Comparison of ENCODE assay signal across 23 cellular contexts in the genomic region with DNA sequence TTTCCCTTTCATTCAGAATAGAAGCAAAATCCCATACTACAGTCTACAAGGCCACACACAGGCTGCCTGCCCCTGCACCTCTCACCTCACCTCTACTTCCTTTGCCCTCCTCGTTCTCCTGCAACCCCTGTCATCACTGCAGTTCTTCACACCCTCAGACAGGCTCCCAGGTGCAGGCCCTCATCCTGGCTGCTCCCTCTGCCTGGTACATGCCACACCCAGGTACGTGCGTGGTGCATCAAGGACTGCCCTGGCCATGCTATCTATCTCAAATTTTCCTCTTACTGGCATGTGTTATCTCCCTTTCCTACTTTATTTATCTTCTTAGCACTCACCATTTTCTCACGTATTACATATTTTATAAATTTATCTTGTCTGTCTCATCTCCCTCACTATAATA.
"Had no signal": no experiment of that assay in that cellular context is flagged by ENCODE, and none has a peak within 500 bp of the region (broad histone marks: within the 10 kb centered on the region; RNA-seq: fewer than 3 reads in every experiment).

No MANE protein-coding gene starts in this region.

- H3K4me3 Mint-ChIP-seq: naive thymus-derived CD4-positive, alpha-beta T cell; nephron progenitor cell had no signal

- H3K27me3 ChIP-seq: esophagus muscularis mucosa, gastrocnemius medialis, heart right ventricle, left lung, sigmoid colon, stomach, transverse colon had no signal

- H3K27me3 Mint-ChIP-seq: naive thymus-derived CD4-positive, alpha-beta T cell had no signal

- H3K27ac ChIP-seq: coronary artery, epithelial cell of prostate, esophagus muscularis mucosa, gastrocnemius medialis, heart right ventricle, left lung, psoas muscle, sigmoid colon, skin epidermis, stomach, thoracic aorta, transverse colon had no signal

- H3K9me3 ChIP-seq: esophagus muscularis mucosa, gastrocnemius medialis, heart right ventricle, left lung, psoas muscle, sigmoid colon, stomach, thoracic aorta, transverse colon had no signal

- H3K4me3 ChIP-seq: coronary artery, esophagus muscularis mucosa, gastrocnemius medialis, heart right ventricle, left lung, lung, psoas muscle, sigmoid colon, skin epidermis, stomach, thoracic aorta, transverse colon had no signal

- H3K4me1 Mint-ChIP-seq: nephron progenitor cell had no signal

- ATAC-seq: gastrocnemius medialis; left lung; naive thymus-derived CD4-positive, alpha-beta T cell; psoas muscle had no signal

- H3K4me1 ChIP-seq: psoas muscle, stomach, transverse colon had no signal

- DNase-seq: effector memory CD4-positive, alpha-beta T cell; gastrocnemius medialis; heart right ventricle; islet precursor cell; left lung; mesendoderm; naive thymus-derived CD4-positive, alpha-beta T cell; nephron progenitor cell; psoas muscle; retina; sigmoid colon; stimulated activated CD4-positive, alpha-beta T cell treated with anti-CD3 and anti-CD28 coated beads, Interleukin-2, amount 100 ng/mL, for 24 hours; stimulated activated CD4-positive, alpha-beta T cell treated with anti-CD3 and anti-CD28 coated beads, Interleukin-4, amount 100 ng/mL, for 4 hours; stimulated activated naive CD4-positive, alpha-beta T cell; stomach; substantia nigra; transverse colon had no signal
